8 cellular contexts compared by ENCODE assay signal in the genomic region with DNA sequence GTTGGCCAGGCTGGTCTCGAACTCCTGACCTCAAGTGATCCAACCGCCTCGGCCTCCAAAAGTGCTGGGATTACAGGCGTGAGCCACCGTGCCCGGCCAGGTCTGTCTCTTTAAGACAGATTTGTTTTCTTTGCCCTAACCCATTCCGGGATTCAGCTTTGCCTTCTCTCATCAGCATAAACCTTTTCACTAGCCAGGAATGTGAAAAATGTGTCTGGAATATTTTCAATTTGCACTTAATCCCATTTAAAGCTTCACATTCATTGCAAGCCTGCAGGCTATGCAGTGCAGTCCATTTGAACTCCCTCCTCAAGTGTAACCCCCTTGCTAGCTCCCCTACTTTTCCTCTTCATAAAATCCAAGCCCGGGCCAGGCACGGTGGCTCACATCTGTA. TPM values are rescaled to one million over a fixed set of nuclear protein-coding genes. Genes with fewer than 3 reads are reported as not detected.
DNase-seq lines count a peak whose midpoint lies in the region; ATAC-seq and TF ChIP-seq lines count a peak whose summit lies in the region.

No MANE protein-coding gene starts in this region.

- peaks cover 2% of the 10 kb centered on the region; the same call in 1 of the 2 replicates for H3K36me3 ChIP-seq in HUES48 (ENCODE audit: control insufficient read depth, insufficient read depth, low read length)

- peaks cover 0 to 16% (median 8%) of the 10 kb centered on the region in 5 experiments for H3K9me3 Mint-ChIP-seq in brain
- peaks cover 0 to 3% (median 0%) of the 10 kb centered on the region in 7 donors for H3K9me3 Mint-ChIP-seq in naive B cell

- no peaks in the 10 kb centered on the region for H3K27me3 ChIP-seq in HUES48 (ENCODE audit: control insufficient read depth, insufficient read depth, low read length)

- H3K27ac ChIP-seq in C4-2B (peak overlapping the region; percentile 31; the same call in 1 of the 2 replicates), HUES48 (ENCODE audit: low read depth, low read length) (peak overlapping the region; percentile 21)

- 0 out of 2 replicates have a peak, but pooled peaks cover 5% of the 10 kb centered on the region for H3K4me1 ChIP-seq in HUES48 (ENCODE audit: control insufficient read depth, insufficient read depth, low read length)

- DNase-seq in naive B cell (no peak), superior temporal gyrus (ENCODE audit: extremely low spot score) (no peak)
- no peak for DNase-seq in stimulated activated CD4-positive, alpha-beta T cell treated with anti-CD3 and anti-CD28 coated beads, Interleukin-1b, Interleukin-23, amount 100 ng/mL, for 48 hours

- no peak overlapping the region for H3K9ac ChIP-seq in HUES48 (ENCODE audit: low read depth, low read length)

- peak overlapping the region; percentile 84 to 100 (median 97) for H3K4me3 Mint-ChIP-seq in brain
- H3K4me3 Mint-ChIP-seq in naive B cell, result peak overlapping the region; percentile 40 to 99 (median 94)

- no peak for ATAC-seq in naive B cell (ENCODE audit: low read depth in 2 of 2)
- no peak for ATAC-seq in HG03342 (IDR thresholded peaks at IDR 0.05; ENCODE audit: unreplicated experiment)
- no peak for ATAC-seq in HG03378 (IDR thresholded peaks at IDR 0.05; ENCODE audit: unreplicated experiment)

- TF ChIP-seq CTCF in C4-2B (conservative IDR thresholded peaks at IDR 0.05) (no peak), brain (conservative IDR thresholded peaks at IDR 0.05) (no peak)

- H3K4me1 Mint-ChIP-seq in brain, result peaks cover 25% of the 10 kb centered on the region
- H3K4me1 Mint-ChIP-seq in naive B cell, result peaks cover 22 to 29% (median 22%) of the 10 kb centered on the region in 3 donors

- H3K9me3 ChIP-seq in HUES48 (ENCODE audit: control insufficient read depth, insufficient read depth, low read length), result no peaks in the 10 kb centered on the region

- peaks cover 15% of the 10 kb centered on the region for H3K36me3 Mint-ChIP-seq in brain
- H3K36me3 Mint-ChIP-seq in naive B cell, result no peaks in the 10 kb centered on the region

- no peak overlapping the region for H3K4me3 ChIP-seq in HUES48 (ENCODE audit: low read depth, low read length)

- peak overlapping the region; percentile 45 to 97 (median 80) for H3K27ac Mint-ChIP-seq in brain
- H3K27ac Mint-ChIP-seq in naive B cell, result peak overlapping the region in 2 of 6 donors; percentile 34 to 88

- peaks cover 12% of the 10 kb centered on the region for H3K27me3 Mint-ChIP-seq in brain
- H3K27me3 Mint-ChIP-seq in naive B cell, result peaks cover 0 to 7% (median 6%) of the 10 kb centered on the region in 3 donors

RNA-seq across cellular contexts. Expression of a gene that starts 0.9 kb away (rescaled TPM):
- polyA plus RNA-seq in brain (ENCODE audit: insufficient read depth, low read depth, low replicate concordance) (53.6 TPM), naive B cell (ENCODE audit: low read depth in 6 of 6) (100 to 1,000 TPM in 5 of 6 donors, 10 to 100 TPM in 1; 84.6 to 148 (median 123) TPM)

RNA-seq across cellular contexts. Expression of a gene that starts 29.7 kb away (rescaled TPM):
- polyA plus RNA-seq in brain (ENCODE audit: insufficient read depth, low read depth, low replicate concordance) (6.0 TPM), naive B cell (ENCODE audit: low read depth in 6 of 6) (under 1 TPM in 4 of 6 donors, not detected in 2; 0.19 to 0.61 (median 0.40) TPM)
